In the genomic region with DNA sequence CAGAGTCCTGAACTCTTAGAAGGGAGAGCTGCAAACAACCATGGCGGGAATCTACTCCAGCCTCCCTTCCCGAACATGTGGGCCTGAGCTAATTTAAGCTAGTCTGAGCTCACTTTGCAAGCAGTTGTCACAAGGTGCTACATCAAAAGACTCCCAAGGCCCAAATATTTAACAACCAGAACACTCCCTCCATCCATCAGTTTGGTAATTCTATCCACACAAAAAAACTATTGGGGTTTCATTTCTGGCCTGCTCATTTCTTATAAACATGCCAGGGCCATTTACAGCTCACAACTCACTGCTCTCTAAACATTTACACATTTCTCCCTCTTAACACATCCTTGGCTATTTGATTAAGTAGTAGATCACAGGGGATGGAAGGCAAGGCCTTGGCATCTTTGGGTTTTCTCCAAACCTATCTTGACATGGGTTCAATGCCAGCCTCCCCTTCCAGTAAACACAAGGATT, we compare ENCODE assay signal across 24 cellular contexts.
"Had no signal": no experiment of that assay in that cellular context is flagged by ENCODE, and none has a peak within 500 bp of the region (broad histone marks: within the 10 kb centered on the region; RNA-seq: fewer than 3 reads in every experiment).

No MANE protein-coding gene starts in this region.

- H3K4me1 ChIP-seq: colonic mucosa, heart right ventricle, testis, upper lobe of right lung had no signal

- DNase-seq: activated CD4-positive, alpha-beta T cell treated with anti-CD3 and anti-CD28 coated beads for 48 hours; activated CD4-positive, CD25-positive, alpha-beta regulatory T cell; activated CD8-positive, alpha-beta T cell treated with anti-CD3 and anti-CD28 coated beads for 36 hours; activated naive CD4-positive, alpha-beta T cell; activated naive CD8-positive, alpha-beta T cell treated with anti-CD3 and anti-CD28 coated beads, Interleukin-2, amount 10 ng/mL, durations not matched to agents 7 days and 5 days; activated T-cell treated with anti-CD3 and anti-CD28 coated beads, Interleukin-2, amount 50 U/mL, for 1 hour; amygdala; central memory CD4-positive, alpha-beta T cell; colonic mucosa; erythroblast; heart right ventricle; mesendoderm; nucleus accumbens; posterior cingulate gyrus; stimulated activated CD4-positive, alpha-beta T cell treated with anti-CD3 and anti-CD28 coated beads, Interleukin-2, amount 100 ng/mL, for 24 hours; stimulated activated naive CD8-positive, alpha-beta T cell treated with anti-CD3 and anti-CD28 coated beads, Interleukin-15, amount 100 ng/mL, for 72 hours; T-helper 1 cell; T-helper 9 cell; testis; upper lobe of right lung had no signal

- H3K4me3 Mint-ChIP-seq: activated CD8-positive, alpha-beta T cell treated with anti-CD3 and anti-CD28 coated beads for 36 hours; activated naive CD8-positive, alpha-beta T cell treated with anti-CD3 and anti-CD28 coated beads, Interleukin-2, amount 10 ng/mL, durations not matched to agents 7 days and 5 days; activated T-helper 17 cell treated with anti-CD3 and anti-CD28 coated beads, Interleukin-2, amount 50 U/mL, for 72 hours; brain; nephron; stimulated activated naive CD8-positive, alpha-beta T cell treated with anti-CD3 and anti-CD28 coated beads, Interleukin-15, amount 100 ng/mL, for 72 hours had no signal

- H3K9me3 ChIP-seq: colonic mucosa, testis, upper lobe of right lung had no signal

- H3K4me3 ChIP-seq: colonic mucosa, heart right ventricle, testis, upper lobe of right lung had no signal

- ATAC-seq: activated CD8-positive, alpha-beta T cell treated with anti-CD3 and anti-CD28 coated beads for 36 hours; activated T-helper 17 cell treated with anti-CD3 and anti-CD28 coated beads, Interleukin-2, amount 50 U/mL, for 72 hours; heart right ventricle; SK-N-SH treated with all-trans-retinoic acid at 6 μM for 48 hours; stimulated activated naive CD8-positive, alpha-beta T cell treated with anti-CD3 and anti-CD28 coated beads, Interleukin-15, amount 100 ng/mL, for 72 hours; upper lobe of right lung had no signal

- H3K36me3 ChIP-seq: colonic mucosa, heart right ventricle, upper lobe of right lung had no signal

- H3K27ac Mint-ChIP-seq: activated CD8-positive, alpha-beta T cell treated with anti-CD3 and anti-CD28 coated beads for 36 hours; activated naive CD8-positive, alpha-beta T cell treated with anti-CD3 and anti-CD28 coated beads, Interleukin-2, amount 10 ng/mL, durations not matched to agents 7 days and 5 days; activated T-helper 17 cell treated with anti-CD3 and anti-CD28 coated beads, Interleukin-2, amount 50 U/mL, for 72 hours; brain; nephron; stimulated activated naive CD8-positive, alpha-beta T cell treated with anti-CD3 and anti-CD28 coated beads, Interleukin-15, amount 100 ng/mL, for 72 hours had no signal

- H3K27ac ChIP-seq: colonic mucosa, heart right ventricle, testis, upper lobe of right lung had no signal

- H3K4me1 Mint-ChIP-seq: activated naive CD8-positive, alpha-beta T cell treated with anti-CD3 and anti-CD28 coated beads, Interleukin-2, amount 10 ng/mL, durations not matched to agents 7 days and 5 days; activated T-helper 17 cell treated with anti-CD3 and anti-CD28 coated beads, Interleukin-2, amount 50 U/mL, for 72 hours; brain; stimulated activated naive CD8-positive, alpha-beta T cell treated with anti-CD3 and anti-CD28 coated beads, Interleukin-15, amount 100 ng/mL, for 72 hours had no signal

- H3K9me3 Mint-ChIP-seq: activated CD8-positive, alpha-beta T cell treated with anti-CD3 and anti-CD28 coated beads for 36 hours had no signal

- H3K27me3 Mint-ChIP-seq: brain had no signal

- H3K27me3 ChIP-seq: colonic mucosa, testis, upper lobe of right lung had no signal
